ENCODE assay signal across 3 cellular contexts in the genomic region with DNA sequence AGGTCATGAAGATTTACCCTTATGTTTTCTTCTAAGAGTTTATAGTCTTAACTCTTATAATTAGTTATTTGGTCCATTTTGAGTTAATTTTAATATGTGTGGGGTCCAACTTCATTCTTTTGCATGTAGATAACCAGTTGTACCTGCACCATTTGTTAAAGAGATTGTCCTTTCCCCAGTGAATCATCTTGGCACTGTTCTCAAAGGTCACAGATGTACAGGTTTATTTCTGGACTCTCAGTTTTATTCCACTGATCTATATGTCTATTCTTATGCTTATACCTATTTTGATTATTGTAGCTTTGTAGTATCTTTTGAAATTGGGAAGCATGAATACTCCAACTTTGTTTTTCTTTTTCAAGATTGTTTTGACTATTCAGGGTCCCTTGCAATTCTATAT.
"Had no signal": no experiment of that assay in that cellular context is flagged by ENCODE, and none has a peak within 500 bp of the region (broad histone marks: within the 10 kb centered on the region; RNA-seq: fewer than 3 reads in every experiment).

No MANE protein-coding gene starts in this region.

- ATAC-seq: GM12878 had no signal

- DNase-seq: GDM1, GF-D8 had no signal

- H3K4me3 ChIP-seq: GM12878 had no signal
